14 cellular contexts compared by ENCODE assay signal in genomic region chr16:64952177-64952576, GRCh38.
DNase-seq lines count a peak whose midpoint lies in the region; ATAC-seq, FAIRE-seq and TF ChIP-seq lines count a peak whose summit lies in the region.
"Had no signal": no experiment of that assay in that cellular context is flagged by ENCODE, and none has a peak within 500 bp of the region (broad histone marks: within the 10 kb centered on the region; RNA-seq: fewer than 3 reads in every experiment).

No MANE protein-coding gene starts in this region.

- peaks cover 0 to 13% (median 0%) of the 10 kb centered on the region in 12 donors for H3K4me1 ChIP-seq in heart left ventricle
- H3K4me1 ChIP-seq in right atrium auricular region = no peaks in the 10 kb centered on the region
- H3K4me1 ChIP-seq in hepatocyte (ENCODE audit: insufficient read depth) = peaks cover 11% of the 10 kb centered on the region
- no peaks in the 10 kb centered on the region for H3K4me1 ChIP-seq in HepG2 (ENCODE audit: insufficient read depth, low read length)

- in situ Hi-C loops in HepG2 (cut with HindIII; ENCODE audit: extremely low pct_ligation_motif_present, low pct_unique_long_range_greater_than_20kb) = no loop called here

- H4K20me1 ChIP-seq in hepatocyte (ENCODE audit: insufficient read depth, poor library complexity, severe bottlenecking) = no peaks in the 10 kb centered on the region
- H4K20me1 ChIP-seq in HepG2 (ENCODE audit: insufficient read depth, low read length) = no peaks in the 10 kb centered on the region

- ATAC-seq in heart left ventricle = peak in 3 of 4 donors; percentile 37 to 83 (median 59)
- no peak for ATAC-seq in HepG2
- ATAC-seq in GM21360 (IDR thresholded peaks at IDR 0.05; ENCODE audit: unreplicated experiment) = no peak
- no peak for ATAC-seq in esophagus mucosa
- ATAC-seq: upper lobe of right lung had no signal

- H2AFZ ChIP-seq in hepatocyte (no peak overlapping the region), HepG2 (ENCODE audit: low read length) (no peak overlapping the region)

- H3K9me3 ChIP-seq in heart left ventricle (no peaks in the 10 kb centered on the region), right atrium auricular region (no peaks in the 10 kb centered on the region), hepatocyte (ENCODE audit: low read depth) (no peaks in the 10 kb centered on the region), HepG2 (ENCODE audit: low read length) (peaks cover 53% of the 10 kb centered on the region)
- H3K9me3 ChIP-seq: upper lobe of right lung had no signal

- CTCF ChIA-PET in HepG2 (lab: Yijun Ruan, JAX; ENCODE audit: low intra/inter-chr PET ratio, low total read pairs) = no interaction called here

- no peaks in the 10 kb centered on the region for H3K9me2 ChIP-seq in hepatocyte (replicated peaks; ENCODE audit: insufficient read depth)

- TF ChIP-seq RAD21 in HepG2 (CRISPR knock-in tag; IDR thresholded peaks at IDR 0.05) = no peak

- H3K79me2 ChIP-seq in hepatocyte = no peaks in the 10 kb centered on the region
- H3K79me2 ChIP-seq in HepG2 (ENCODE audit: insufficient read depth, low read length) = no peaks in the 10 kb centered on the region

- no peak for DNase-seq in heart left ventricle
- no peak for DNase-seq in right atrium auricular region (ENCODE audit: low spot score)
- peak; percentile 32 for DNase-seq in bronchial epithelial cell (ENCODE audit: low read depth)
- DNase-seq in hepatocyte (ENCODE audit: low spot score) = no peak
- no peak for DNase-seq in HepG2 (ENCODE audit: low spot score)
- DNase-seq in NCI-H446 treated with DMSO at 0.1 percent for 48 hours (lab: John Stamatoyannopoulos, UW) = no peak
- DNase-seq: activated B cell treated with CpG ODN at 0.5 μM for 24 hours, anterior cingulate cortex, DMS79, islet precursor cell, NCI-H1930, upper lobe of right lung had no signal

- POLR2A ChIA-PET in HepG2 (lab: Yijun Ruan, JAX) = no interaction called here

- H3K27me3 ChIP-seq in heart left ventricle (no peaks in the 10 kb centered on the region), right atrium auricular region (no peaks in the 10 kb centered on the region), bronchial epithelial cell (ENCODE audit: control insufficient read depth, insufficient read depth, low read length) (no peaks in the 10 kb centered on the region), hepatocyte (no peaks in the 10 kb centered on the region), HepG2 (ENCODE audit: control insufficient read depth in 1 of 2, insufficient read depth in 2 of 2, low read length in 2 of 2) (no peaks in the 10 kb centered on the region)
- H3K27me3 ChIP-seq: upper lobe of right lung had no signal

- BruUV-seq in HepG2 (replicated peaks; lab: Mats Ljungman, UMichigan) = no TSS peak

- no peak overlapping the region for H3K4me3 ChIP-seq in heart left ventricle
- H3K4me3 ChIP-seq in right atrium auricular region = no peak overlapping the region
- no peak overlapping the region for H3K4me3 ChIP-seq in bronchial epithelial cell (ENCODE audit: low read depth, low read length)
- no peak overlapping the region for H3K4me3 ChIP-seq in hepatocyte
- no peak overlapping the region for H3K4me3 ChIP-seq in HepG2 (replicated peaks in 1 of 3; ENCODE audit: insufficient read depth in 1 of 3, low read depth in 2 of 3, low read length in 3 of 3)
- H3K4me3 ChIP-seq: upper lobe of right lung had no signal

- TF ChIP-seq EP300 in HepG2 (IDR thresholded peaks at IDR 0.05; ENCODE audit: low read depth in 2 of 2, low read length in 2 of 2) (no peak), HepG2 (CRISPR knock-in tag; IDR thresholded peaks at IDR 0.05; ENCODE audit: borderline replicate concordance) (no peak)

- H3K4me2 ChIP-seq in hepatocyte = no peak overlapping the region
- no peak overlapping the region for H3K4me2 ChIP-seq in HepG2 (ENCODE audit: low read depth, low read length)

- H3K9ac ChIP-seq in HepG2 (ENCODE audit: insufficient read depth, low read depth, low read length) = no peak overlapping the region

- FAIRE-seq in bronchial epithelial cell (lab: Jason Lieb, UNC) = no peak
- no peak for FAIRE-seq in HepG2 (lab: Jason Lieb, UNC)

- no peak for TF ChIP-seq CTCF in heart left ventricle (IDR thresholded peaks at IDR 0.05)
- TF ChIP-seq CTCF in right atrium auricular region (IDR thresholded peaks at IDR 0.05) = no peak
- TF ChIP-seq CTCF in bronchial epithelial cell (IDR thresholded peaks at IDR 0.05; ENCODE audit: insufficient read depth, low read length, severe bottlenecking) = no peak
- no peak for TF ChIP-seq CTCF in hepatocyte (IDR thresholded peaks at IDR 0.05; ENCODE audit: poor library complexity)
- no peak for TF ChIP-seq CTCF in HepG2 (CRISPR knock-in tag; IDR thresholded peaks at IDR 0.05)

- peak overlapping the region in 1 of 12 donors; percentile 56 for H3K27ac ChIP-seq in heart left ventricle
- H3K27ac ChIP-seq in right atrium auricular region = peak overlapping the region in 1 of 2 donors; percentile 33
- peak overlapping the region; percentile 29 for H3K27ac ChIP-seq in hepatocyte
- H3K27ac ChIP-seq in HepG2 (ENCODE audit: extremely low read length, insufficient read depth, low read length) = no peak overlapping the region
- H3K27ac ChIP-seq: upper lobe of right lung had no signal

- peaks cover 0 to 16% (median 0%) of the 10 kb centered on the region in 9 donors for H3K36me3 ChIP-seq in heart left ventricle
- H3K36me3 ChIP-seq in right atrium auricular region = no peaks in the 10 kb centered on the region
- H3K36me3 ChIP-seq in bronchial epithelial cell (ENCODE audit: control insufficient read depth, insufficient read depth, low read length) = peaks cover 3% of the 10 kb centered on the region
- peaks cover 4% of the 10 kb centered on the region for H3K36me3 ChIP-seq in hepatocyte (replicated peaks; ENCODE audit: insufficient read depth, low read depth)
- H3K36me3 ChIP-seq in HepG2 (replicated peaks in 1 of 2; ENCODE audit: control insufficient read depth in 1 of 2, insufficient read depth in 2 of 2, low read length in 2 of 2) = no peaks in the 10 kb centered on the region

- TF ChIP-seq POLR2A in heart left ventricle (IDR thresholded peaks at IDR 0.05) (no peak), HepG2 (IDR thresholded peaks at IDR 0.05; ENCODE audit: insufficient read depth in 1 of 2, low read depth in 2 of 2, low read length in 2 of 2) (no peak)

- intact Hi-C loops in heart left ventricle (cut with DNase I) (no loop called here), HepG2 (cut with micrococcal nuclease; ENCODE audit: unreplicated experiment) (no loop called here)

TF ChIP-seq in HepG2, 621 proteins besides CTCF, POLR2A, EP300 and RAD21:
- TF ChIP-seq ZNF740 (CRISPR knock-in tag; IDR thresholded peaks at IDR 0.05) (no peak), HNF1B (CRISPR knock-in tag; IDR thresholded peaks at IDR 0.05) (no peak), MED1 (CRISPR knock-in tag; IDR thresholded peaks at IDR 0.05) (no peak)

Comparison
In these comparisons a context has a peak if more than half of its experiments do, and no peak if none do; other contexts are left out.
1. ATAC-seq: peak in heart left ventricle (3 of 4); none in HepG2 (single experiment), GM21360 (single experiment) and esophagus mucosa (single experiment).